In genomic region chr11:31809543-31809856, GRCh38 we compare ENCODE assay signal across 10 cellular contexts.
A peak's percentile ranks its signal among the peaks of the same experiment; 100 is the strongest.
DNase-seq lines count a peak whose midpoint lies in the region; FAIRE-seq and TF ChIP-seq lines count a peak whose summit lies in the region.
"Had no signal": no experiment of that assay in that cellular context is flagged by ENCODE, and none has a peak within 500 bp of the region (broad histone marks: within the 10 kb centered on the region; RNA-seq: fewer than 3 reads in every experiment).

No MANE protein-coding gene starts in this region.

- H3K4me1 Mint-ChIP-seq in activated naive CD8-positive, alpha-beta T cell (ENCODE audit: low read depth): peaks cover 51% of the 10 kb centered on the region

- peak; percentile 34 for DNase-seq in 8988T
- DNase-seq in GM20000 (ENCODE audit: low spot score): no peak
- no peak for DNase-seq in HTR-8/SVneo (ENCODE audit: insufficient read length, low spot score)
- DNase-seq in stimulated activated CD4-positive, alpha-beta T cell treated with anti-CD3 and anti-CD28 coated beads, Interleukin-4, amount 100 ng/mL, for 24 hours: no peak
- DNase-seq in kidney tubule cell (ENCODE audit: low spot score): no peak
- DNase-seq: activated naive CD4-positive, alpha-beta T cell treated with anti-CD3 and anti-CD28 coated beads, Interleukin-2, amount 50 U/mL, for 16 hours; T-helper 9 cell had no signal

- no peak for FAIRE-seq in HTR-8/SVneo (lab: Jason Lieb, UNC)

- H3K27ac Mint-ChIP-seq in activated naive CD8-positive, alpha-beta T cell: no peak overlapping the region

- peaks cover 52% of the 10 kb centered on the region for H3K27me3 Mint-ChIP-seq in activated naive CD8-positive, alpha-beta T cell

- H3K27me3 ChIP-seq in layer of hippocampus (ENCODE audit: control insufficient read depth, insufficient read depth, low read length): peaks cover 58% of the 10 kb centered on the region

- H3K36me3 Mint-ChIP-seq in activated naive CD8-positive, alpha-beta T cell: no peaks in the 10 kb centered on the region

- peak overlapping the region; percentile 36 for H3K4me3 ChIP-seq in GM08714 (ENCODE audit: low read length)

- no peaks in the 10 kb centered on the region for H3K9me3 Mint-ChIP-seq in activated naive CD8-positive, alpha-beta T cell (ENCODE audit: low read depth)

- H3K4me3 Mint-ChIP-seq in activated naive CD8-positive, alpha-beta T cell: peak overlapping the region; percentile 86

- peak overlapping the region; percentile 8 for H3K27ac ChIP-seq in layer of hippocampus (ENCODE audit: low read depth, low read length)

- TF ChIP-seq CTCF in GM20000 (IDR thresholded peaks at IDR 0.05; ENCODE audit: extremely low read depth, missing control alignments): no peak
